Comparison of ENCODE assay signal across 7 cellular contexts in genomic region chr14:102088012-102088792, GRCh38. TPM values are rescaled to one million over a fixed set of nuclear protein-coding genes. Genes with fewer than 3 reads are reported as not detected.
A peak's percentile ranks its signal among the peaks of the same experiment; 100 is the strongest.
DNase-seq lines count a peak whose midpoint lies in the region; ATAC-seq and TF ChIP-seq lines count a peak whose summit lies in the region.

No MANE protein-coding gene starts in this region.

- no peak for TF ChIP-seq RAD21 in HCT116 (IDR thresholded peaks at IDR 0.05; ENCODE audit: low read depth)

- RAD21 ChIA-PET in HCT116 (lab: Charles Lee; ENCODE audit: low non-redundant PET in 1 of 2, low total read pairs in 2 of 2, uncharacterized antibody in 2 of 2, unreplicated experiment in 2 of 2) = interaction anchor here in 1 of 2 experiments (0.7 kb wide), 1 partner anchor 95 kb away, joined by 3 read pairs; no protein-coding TSS in a partner anchor

- intact Hi-C loops in HCT116 (cut with micrococcal nuclease) = no loop called here

- TSS peak; percentile 83 for BruUV-seq in HCT116 (replicated peaks; lab: Mats Ljungman, UMichigan)

- TF ChIP-seq CTCF in HCT116 (IDR thresholded peaks at IDR 0.05 in 2 of 3, conservative IDR thresholded peaks at IDR 0.05 in 1 of 3; ENCODE audit: borderline replicate concordance in 1 of 3, insufficient read depth in 1 of 3, low read depth in 2 of 3, low read length in 2 of 3) = no peak
- no peak for TF ChIP-seq CTCF in WI38 (IDR thresholded peaks at IDR 0.05; ENCODE audit: low read depth, low read length)

- H3K4me2 ChIP-seq in HCT116 (ENCODE audit: low read length) = peak overlapping the region; percentile 73

- ATAC-seq in HCT116 (no peak), GM18498 (IDR thresholded peaks at IDR 0.05; ENCODE audit: unreplicated experiment) (no peak), HG03442 (IDR thresholded peaks at IDR 0.05; ENCODE audit: unreplicated experiment) (no peak)

- H3K27ac ChIP-seq in HCT116 (ENCODE audit: low read depth, low read length) = peak overlapping the region; percentile 93
- H3K27ac ChIP-seq in caudate nucleus (ENCODE audit: low read depth, low read length) = peak overlapping the region; percentile 100
- peak overlapping the region; percentile 100 for H3K27ac ChIP-seq in layer of hippocampus (ENCODE audit: low read depth, low read length)

- peaks cover 42% of the 10 kb centered on the region for H3K79me2 ChIP-seq in HCT116 (ENCODE audit: insufficient read depth, low read length)

- no peak overlapping the region for H2AFZ ChIP-seq in HCT116 (ENCODE audit: low read depth, low read length, poor library complexity, severe bottlenecking)

- CTCF ChIA-PET in HCT116 (lab: Charles Lee) = interaction anchor here (2.0 kb wide), 1 partner anchor 9 kb away, joined by 13 read pairs; no protein-coding TSS in a partner anchor

- H3K9me2 ChIP-seq in HCT116 (ENCODE audit: insufficient read depth) = no peaks in the 10 kb centered on the region

- DNase-seq in HCT116 (ENCODE audit: low read depth, low spot score) (no peak), caudate nucleus (lab: John Stamatoyannopoulos, UW) (peak in 16 of 61 donors; percentile 14 to 70 (median 43))
- peak; percentile 44 to 53 for DNase-seq in stimulated activated CD4-positive, alpha-beta T cell treated with anti-CD3 and anti-CD28 coated beads, Interleukin-2, amount 100 ng/mL, for 48 hours

- H3K4me3 ChIP-seq in HCT116 (replicated peaks in 1 of 2; ENCODE audit: low read depth in 1 of 2, low read length in 2 of 2) = peak overlapping the region; percentile 49 to 85
- peak overlapping the region; percentile 67 for H3K4me3 ChIP-seq in WI38 (ENCODE audit: low read depth, low read length)

- no peaks in the 10 kb centered on the region for H3K9me3 ChIP-seq in HCT116 (ENCODE audit: control insufficient read depth in 1 of 2, insufficient read depth in 1 of 2, low read depth in 1 of 2, low read length in 2 of 2)

- TF ChIP-seq POLR2A in HCT116 (IDR thresholded peaks at IDR 0.05; ENCODE audit: borderline replicate concordance, extremely low read depth, insufficient read depth, insufficient read length) = peak; percentile 28

- H3K27me3 ChIP-seq in HCT116 (ENCODE audit: insufficient read depth, low read length) (no peaks in the 10 kb centered on the region), layer of hippocampus (ENCODE audit: control insufficient read depth, insufficient read depth, low read length) (no peaks in the 10 kb centered on the region)

- peak overlapping the region; percentile 89 for H3K9ac ChIP-seq in HCT116 (ENCODE audit: low read length)

- H3K36me3 ChIP-seq in HCT116 (ENCODE audit: control insufficient read depth in 1 of 2, insufficient read depth in 2 of 2, low read length in 2 of 2) = peaks cover 22 to 31% of the 10 kb centered on the region in 2 experiments

- H4K20me1 ChIP-seq in HCT116 (ENCODE audit: insufficient read depth) = peaks cover 23% of the 10 kb centered on the region

- H3K4me1 ChIP-seq in HCT116 (ENCODE audit: control insufficient read depth in 1 of 2, insufficient read depth in 2 of 2, low read length in 2 of 2) = peaks cover 16 to 46% of the 10 kb centered on the region in 2 experiments

- POLR2A ChIA-PET in HCT116 (lab: Charles Lee) = interaction anchor here (0.6 to 1.4 kb wide), 3 partner anchors 16 to 218 kb away, joined by 3 to 7 read pairs (median 3); no protein-coding TSS in a partner anchor

TF ChIP-seq in HCT116, 20 proteins besides CTCF, POLR2A, EP300 and RAD21:
- TF ChIP-seq POLR2AphosphoS5 (IDR thresholded peaks at IDR 0.05; ENCODE audit: low read depth, low read length) (no peak), YY1 (IDR thresholded peaks at IDR 0.05; ENCODE audit: extremely low read depth, insufficient replicate concordance, low read depth, low read length) (no peak), SIN3A (IDR thresholded peaks at IDR 0.05; ENCODE audit: low read depth) (no peak), JUND (IDR thresholded peaks at IDR 0.05) (no peak), MAX (IDR thresholded peaks at IDR 0.05) (no peak), CEBPB (IDR thresholded peaks at IDR 0.05; ENCODE audit: low read depth) (no peak), TCF7L2 (IDR thresholded peaks at IDR 0.05; ENCODE audit: borderline replicate concordance, extremely low read depth, insufficient read depth, insufficient read length) (no peak), EZH2 (IDR thresholded peaks at IDR 0.05) (no peak), FOSL1 (IDR thresholded peaks at IDR 0.05; ENCODE audit: low read depth) (no peak), SP1 (IDR thresholded peaks at IDR 0.05; ENCODE audit: low read depth) (no peak), ZNF274 (IDR thresholded peaks at IDR 0.05; ENCODE audit: low read depth, low read length) (no peak), ZFX (IDR thresholded peaks at IDR 0.05) (no peak), ZBTB33 (IDR thresholded peaks at IDR 0.05; ENCODE audit: extremely low read depth, insufficient replicate concordance, low read length) (no peak), SRF (IDR thresholded peaks at IDR 0.05; ENCODE audit: low read depth) (no peak), ATF3 (IDR thresholded peaks at IDR 0.05) (no peak), REST (IDR thresholded peaks at IDR 0.05; ENCODE audit: low read depth) (no peak)

RNA-seq across cellular contexts. Expression of gene HSP90AA1, which starts 1.4 kb away (rescaled TPM):
- total RNA-seq in HCT116 (2021; ENCODE audit: unreplicated experiment) = 1,380 TPM
- 597 and 977 TPM in 2 replicates for polyA plus RNA-seq in HCT116 (2012)

RNA-seq across cellular contexts. Expression of gene WDR20, which starts 51.5 kb away (rescaled TPM):
- 21.1 TPM for total RNA-seq in HCT116 (2021; ENCODE audit: unreplicated experiment)
- polyA plus RNA-seq in HCT116 (2012) = 10.6 and 12.0 TPM in 2 replicates
